Comparison of ENCODE assay signal across 17 cellular contexts in the genomic region with DNA sequence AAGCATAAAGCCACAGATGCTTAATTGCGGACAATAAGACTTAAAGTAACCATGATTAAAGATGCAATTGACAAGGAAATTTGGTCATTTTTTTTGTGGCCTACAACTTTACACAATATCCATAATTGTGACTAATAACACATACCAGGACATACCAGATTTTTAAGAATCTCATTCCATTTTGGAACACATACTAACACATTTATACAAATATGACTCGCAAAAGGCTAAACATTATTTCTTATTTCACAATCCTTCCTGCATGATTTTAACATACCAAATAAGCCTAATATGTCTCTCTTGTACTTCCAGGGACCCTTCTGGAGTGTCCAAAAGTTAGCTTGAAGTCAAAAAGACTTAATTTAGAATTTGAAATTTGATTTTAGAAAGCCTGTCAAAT. TPM values are rescaled to one million over a fixed set of nuclear protein-coding genes. Genes with fewer than 3 reads are reported as not detected.
DNase-seq lines count a peak whose midpoint lies in the region; ATAC-seq, FAIRE-seq and TF ChIP-seq lines count a peak whose summit lies in the region.
"Had no signal": no experiment of that assay in that cellular context is flagged by ENCODE, and none has a peak within 500 bp of the region (broad histone marks: within the 10 kb centered on the region; RNA-seq: fewer than 3 reads in every experiment).

No MANE protein-coding gene starts in this region.

- FAIRE-seq in bronchial epithelial cell (lab: Jason Lieb, UNC), result no peak

- H3K4me3 ChIP-seq in bronchial epithelial cell (ENCODE audit: low read depth, low read length) (no peak overlapping the region), fibroblast of the aortic adventitia (ENCODE audit: low read depth, low read length) (no peak overlapping the region)

- ATAC-seq in left lobe of liver (no peak), GM21515 (IDR thresholded peaks at IDR 0.05; ENCODE audit: unreplicated experiment) (no peak)

- H3K27me3 ChIP-seq in bronchial epithelial cell (ENCODE audit: control insufficient read depth, insufficient read depth, low read length), result no peaks in the 10 kb centered on the region

- DNase-seq in AG20443 (ENCODE audit: low spot score) (peak; percentile 12), HS-5 (ENCODE audit: low read depth) (peak; percentile 34), bronchial epithelial cell (ENCODE audit: low read depth) (peak; percentile 47), fibroblast of the aortic adventitia (ENCODE audit: low read depth) (peak; percentile 4), left lobe of liver (ENCODE audit: low spot score) (no peak)
- no peak for DNase-seq in stimulated activated naive CD4-positive, alpha-beta T cell treated with Interleukin-2 at 50 U/mL for 16 hours (lab: John Stamatoyannopoulos, UW)
- no peak for DNase-seq in activated CD4-positive, CD25-positive, alpha-beta regulatory T cell treated with anti-CD3 and anti-CD28 coated beads, Interleukin-2, amount 50 U/mL, for 72 hours
- DNase-seq: DMS79 treated with DMSO at 0.1 percent for 48 hours, GDM1, GOT3, NCI-H1417, NCI-H187 treated with DMSO at 0.1 percent for 48 hours, NCI-H2227 treated with DMSO at 0.1 percent for 48 hours, NCI-H524 treated with DMSO at 0.1 percent for 48 hours, RPMI8226, SIG-M5 had no signal

- TF ChIP-seq CTCF in bronchial epithelial cell (IDR thresholded peaks at IDR 0.05; ENCODE audit: insufficient read depth, low read length, severe bottlenecking) (no peak), fibroblast of the aortic adventitia (IDR thresholded peaks at IDR 0.05; ENCODE audit: insufficient read depth, low read length) (no peak)

- H3K36me3 ChIP-seq in bronchial epithelial cell (ENCODE audit: control insufficient read depth, insufficient read depth, low read length), result no peaks in the 10 kb centered on the region

RNA-seq across cellular contexts. Expression of a gene that starts 48.8 kb away (rescaled TPM):
- total RNA-seq in bronchial epithelial cell, result 52.4 and 64.8 TPM in 2 replicates
- 11.8 and 60.6 TPM in 2 replicates for total RNA-seq in fibroblast of the aortic adventitia (ENCODE audit: low replicate concordance)
- total RNA-seq in left lobe of liver, result 16.2 TPM

RNA-seq across cellular contexts. Expression of a gene that starts 53.4 kb away (rescaled TPM):
- total RNA-seq in bronchial epithelial cell (25.7 and 29.7 TPM in 2 replicates), fibroblast of the aortic adventitia (ENCODE audit: low replicate concordance) (15.0 and 22.9 TPM in 2 replicates), left lobe of liver (9.2 TPM)

Comparison
In these comparisons a context has a peak if more than half of its experiments do, and no peak if none do; other contexts are left out.
1. DNase-seq: peak in AG20443 (single experiment), HS-5 (single experiment), bronchial epithelial cell (single experiment) and fibroblast of the aortic adventitia (single experiment); none in left lobe of liver (single experiment), stimulated activated naive CD4-positive, alpha-beta T cell treated with Interleukin-2 at 50 U/mL for 16 hours (single experiment) and activated CD4-positive, CD25-positive, alpha-beta regulatory T cell treated with anti-CD3 and anti-CD28 coated beads, Interleukin-2, amount 50 U/mL, for 72 hours (single experiment).